In genomic region chrX:48683411-48683982, GRCh38 we compare ENCODE assay signal across 8 cellular contexts.
A peak's percentile ranks its signal among the peaks of the same experiment; 100 is the strongest.
DNase-seq lines count a peak whose midpoint lies in the region; ATAC-seq and TF ChIP-seq lines count a peak whose summit lies in the region.

WAS (plus strand) TSS chrX:48683799; CDS start chrX:48683854, 55 bp downstream.

- H3K4me3 ChIP-seq in GM12864 (ENCODE audit: low read depth, low read length) = peak within 1 kb of the TSS; percentile 88

- DNase-seq in GM12864 (ENCODE audit: low read depth) (peak; percentile 59), RPMI8226 (peak; percentile 70), NCI-H2196 treated with DMSO at 0.1 percent for 48 hours (lab: John Stamatoyannopoulos, UW; ENCODE audit: unreplicated experiment) (no peak), NCI-H128 (lab: John Stamatoyannopoulos, UW; ENCODE audit: unreplicated experiment) (no peak)
- DNase-seq in central memory CD4-positive, alpha-beta T cell = peak; percentile 59
- DNase-seq in stimulated activated CD4-positive, alpha-beta T cell treated with anti-CD3 and anti-CD28 coated beads, Interleukin-1b, Interleukin-23, amount 100 ng/mL, for 48 hours = peak; percentile 60

- no peak for TF ChIP-seq CTCF in GM12864 (IDR thresholded peaks at IDR 0.05; ENCODE audit: low read depth, low read length, missing control alignments)

- ATAC-seq in GM21737 (IDR thresholded peaks at IDR 0.05; ENCODE audit: unreplicated experiment) (peak; percentile 91), HG02970 (IDR thresholded peaks at IDR 0.05; ENCODE audit: low FRiP score, unreplicated experiment) (no peak)

Comparison
In these comparisons a context has a peak if more than half of its experiments do, and no peak if none do; other contexts are left out.
1. DNase-seq: peak in GM12864 (single experiment), RPMI8226 (single experiment), central memory CD4-positive, alpha-beta T cell (single experiment) and stimulated activated CD4-positive, alpha-beta T cell treated with anti-CD3 and anti-CD28 coated beads, Interleukin-1b, Interleukin-23, amount 100 ng/mL, for 48 hours (single experiment); none in NCI-H2196 treated with DMSO at 0.1 percent for 48 hours (single experiment) and NCI-H128 (single experiment).